2 cellular contexts compared by ENCODE assay signal in genomic region chr3:28206479-28206878, GRCh38.
TF ChIP-seq lines count a peak whose summit lies in the region.

No MANE protein-coding gene starts in this region.

TF ChIP-seq in GM23338, 12 proteins besides CTCF, POLR2A, EP300 and RAD21:
- TF ChIP-seq NANOG (IDR thresholded peaks at IDR 0.05; ENCODE audit: borderline replicate concordance) = no peak
- no peak for TF ChIP-seq ZNF462 (CRISPR knock-in tag; IDR thresholded peaks at IDR 0.05)
- TF ChIP-seq ZNF114 (CRISPR knock-in tag; IDR thresholded peaks at IDR 0.05) = no peak
- no peak for TF ChIP-seq POLR2AphosphoS5 (IDR thresholded peaks at IDR 0.05; ENCODE audit: low read depth)
- TF ChIP-seq ETS1 (IDR thresholded peaks at IDR 0.05) = no peak
- no peak for TF ChIP-seq JUNB (IDR thresholded peaks at IDR 0.05; ENCODE audit: unreplicated experiment)
- TF ChIP-seq CREB1 (CRISPR knock-in tag; IDR thresholded peaks at IDR 0.05; ENCODE audit: low read depth) = no peak
- TF ChIP-seq EZH2 (IDR thresholded peaks at IDR 0.05; ENCODE audit: low read depth, unreplicated experiment) = no peak
- TF ChIP-seq REST (IDR thresholded peaks at IDR 0.05; ENCODE audit: unreplicated experiment) = no peak
- TF ChIP-seq ZNF331 (CRISPR knock-in tag; IDR thresholded peaks at IDR 0.05; ENCODE audit: low read depth) = no peak
- TF ChIP-seq STAT1 (IDR thresholded peaks at IDR 0.05; ENCODE audit: unreplicated experiment) = no peak
TF ChIP-seq in GM23338: peak in this region for 0.

TF ChIP-seq in H1, 55 proteins besides CTCF, POLR2A, EP300 and RAD21:
- TF ChIP-seq TAF1 (IDR thresholded peaks at IDR 0.05; ENCODE audit: low read depth, low read length) (no peak), TEAD4 (IDR thresholded peaks at IDR 0.05; ENCODE audit: low read depth, low read length) (no peak), NANOG (IDR thresholded peaks at IDR 0.05; ENCODE audit: insufficient read depth, low read depth, low read length, poor library complexity, severe bottlenecking) (no peak), POU5F1 (IDR thresholded peaks at IDR 0.05; ENCODE audit: low read depth, low read length) (no peak), JUND (IDR thresholded peaks at IDR 0.05; ENCODE audit: low read length) (no peak), BCL11A (IDR thresholded peaks at IDR 0.05; ENCODE audit: low read depth in 2 of 2, low read length in 2 of 2) (no peak), RNF2 (IDR thresholded peaks at IDR 0.05; ENCODE audit: borderline replicate concordance, low read depth, low read length, missing control alignments, poor library complexity, severe bottlenecking) (no peak), RXRA (IDR thresholded peaks at IDR 0.05; ENCODE audit: insufficient read depth, low read depth, low read length) (no peak), KDM5A (IDR thresholded peaks at IDR 0.05; ENCODE audit: low read length) (no peak)
TF ChIP-seq in H1: peak in this region for 0.
